ENCODE assay signal across 8 cellular contexts in the genomic region with DNA sequence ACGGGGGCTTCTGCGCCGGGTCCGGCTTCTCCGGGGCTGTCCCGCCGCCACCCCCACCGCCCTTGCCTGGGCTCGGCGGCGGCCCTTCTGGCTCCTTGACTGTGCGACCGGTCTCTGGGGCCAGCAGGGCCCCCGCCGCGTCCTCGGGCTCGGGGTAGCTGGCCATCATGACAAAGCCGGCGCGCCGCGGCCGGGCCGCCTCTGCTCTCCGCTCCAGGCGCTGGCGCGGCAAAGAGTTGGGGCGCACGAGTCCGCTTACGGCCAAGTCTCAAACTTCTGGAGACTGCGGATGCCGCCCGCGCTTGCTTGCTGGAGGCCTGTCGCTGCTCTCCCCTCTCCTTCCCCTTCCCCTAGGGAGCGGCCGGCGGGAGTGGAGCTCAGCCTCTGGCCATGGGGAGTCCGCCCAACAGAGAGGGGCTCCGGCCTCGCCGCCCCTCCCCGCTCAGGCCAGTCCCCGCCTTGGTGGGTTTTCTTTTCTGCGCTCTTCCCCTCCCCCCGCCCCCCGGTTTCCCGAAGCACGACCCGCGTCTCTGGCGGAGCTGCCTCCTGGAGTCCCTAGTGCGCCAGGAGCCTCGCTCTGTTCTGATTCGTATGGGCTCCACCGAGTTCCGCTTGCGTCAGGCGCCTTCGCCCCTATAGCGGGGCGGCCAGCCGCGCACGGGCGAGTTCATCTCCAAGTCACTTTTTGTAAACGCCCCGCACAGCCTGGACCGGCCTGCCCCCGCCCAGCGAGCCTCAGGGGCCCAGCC. TPM values are rescaled to one million over a fixed set of nuclear protein-coding genes. Genes with fewer than 3 reads are reported as not detected.
DNase-seq lines count a peak whose midpoint lies in the region; ATAC-seq, FAIRE-seq and TF ChIP-seq lines count a peak whose summit lies in the region.

Gene FOXL2 (minus strand): TSS at position 584 of the 749 bp plus-strand sequence. CDS start 415 bp downstream, at position 169.
Gene FOXL2NB (plus strand): TSS at position 664 of the 749 bp plus-strand sequence. CDS start 148 bp downstream, outside the sequence.

- no peak within 1 kb of the TSS for H3K9ac ChIP-seq in astrocyte (ENCODE audit: low read length)
- peak within 1 kb of the TSS; percentile 15 for H3K9ac ChIP-seq in keratinocyte (ENCODE audit: control insufficient read depth, extremely low read depth, insufficient read depth, low read length)

- TF ChIP-seq CTCF in astrocyte (IDR thresholded peaks at IDR 0.05; ENCODE audit: insufficient read depth, low read depth, low read length) = no peak
- no peak for TF ChIP-seq CTCF in keratinocyte (optimal IDR thresholded peaks at IDR 0.05 in 1 of 3, IDR thresholded peaks at IDR 0.05 in 1 of 3, conservative IDR thresholded peaks at IDR 0.05 in 1 of 3; ENCODE audit: extremely low read depth in 1 of 3, insufficient read depth in 2 of 3, low read length in 3 of 3)
- no peak for TF ChIP-seq CTCF in GM10266 (IDR thresholded peaks at IDR 0.05; ENCODE audit: control insufficient read depth, insufficient read depth, low read depth, missing control alignments)

- H2AFZ ChIP-seq in astrocyte (ENCODE audit: low read depth, low read length) (peak within 1 kb of the TSS; percentile 70), keratinocyte (ENCODE audit: control insufficient read depth, low read length) (peak within 1 kb of the TSS; percentile 64)

- H3K27ac Mint-ChIP-seq in IgD-negative memory B cell (peak within 1 kb of the TSS; percentile 8 to 16 (median 11)), astrocyte (ENCODE audit: unreplicated experiment) (peak within 1 kb of the TSS; percentile 76)
- no peak within 1 kb of the TSS for H3K27ac Mint-ChIP-seq in stimulated activated naive CD8-positive, alpha-beta T cell treated with anti-CD3 and anti-CD28 coated beads, Interleukin-15, amount 100 ng/mL, for 72 hours

- ATAC-seq in stimulated activated naive CD8-positive, alpha-beta T cell treated with anti-CD3 and anti-CD28 coated beads, Interleukin-15, amount 100 ng/mL, for 72 hours = peak; percentile 25
- ATAC-seq in HG03108 (IDR thresholded peaks at IDR 0.05; ENCODE audit: unreplicated experiment) (no peak), HG03460 (IDR thresholded peaks at IDR 0.05; ENCODE audit: unreplicated experiment) (no peak)

- H4K20me1 ChIP-seq in astrocyte (ENCODE audit: insufficient read depth, low read length) = peaks cover 32% of the 10 kb centered on the region
- peaks cover 3% of the 10 kb centered on the region for H4K20me1 ChIP-seq in keratinocyte (ENCODE audit: control insufficient read depth, extremely low read depth, insufficient read depth, low read length)

- H3K36me3 Mint-ChIP-seq in IgD-negative memory B cell (peaks cover 1% of the 10 kb centered on the region), astrocyte (ENCODE audit: low read depth, unreplicated experiment) (peaks cover 2% of the 10 kb centered on the region)

- FAIRE-seq in astrocyte (lab: Jason Lieb, UNC) = no peak
- FAIRE-seq in keratinocyte (lab: Jason Lieb, UNC) = no peak

- H3K4me1 Mint-ChIP-seq in IgD-negative memory B cell = peaks cover 15 to 32% (median 18%) of the 10 kb centered on the region in 3 donors
- peaks cover 19% of the 10 kb centered on the region for H3K4me1 Mint-ChIP-seq in astrocyte (ENCODE audit: low read depth, unreplicated experiment)
- peaks cover 51% of the 10 kb centered on the region for H3K4me1 Mint-ChIP-seq in stimulated activated naive CD8-positive, alpha-beta T cell treated with anti-CD3 and anti-CD28 coated beads, Interleukin-15, amount 100 ng/mL, for 72 hours

- DNase-seq in CD1c-positive myeloid dendritic cell (ENCODE audit: extremely low spot score) (peak; percentile 54), astrocyte (ENCODE audit: low read depth) (peak; percentile 38), keratinocyte (ENCODE audit: low read depth, low spot score) (no peak), GM10266 (ENCODE audit: extremely low spot score) (no peak)
- peak; percentile 26 to 34 for DNase-seq in stimulated activated naive CD8-positive, alpha-beta T cell treated with anti-CD3 and anti-CD28 coated beads, Interleukin-15, amount 100 ng/mL, for 72 hours

- H3K4me3 Mint-ChIP-seq in IgD-negative memory B cell (peak within 1 kb of the TSS; percentile 70 to 86 (median 75)), astrocyte (ENCODE audit: unreplicated experiment) (peak within 1 kb of the TSS; percentile 79)
- H3K4me3 Mint-ChIP-seq in stimulated activated naive CD8-positive, alpha-beta T cell treated with anti-CD3 and anti-CD28 coated beads, Interleukin-15, amount 100 ng/mL, for 72 hours = peak within 1 kb of the TSS; percentile 80 to 85

- H3K4me3 ChIP-seq in astrocyte (ENCODE audit: insufficient read depth, low read depth, low read length) (peak within 1 kb of the TSS; percentile 39), keratinocyte (ENCODE audit: control insufficient read depth in 2 of 3, extremely low read depth in 1 of 3, insufficient read depth in 2 of 3, low read depth in 1 of 3, low read length in 3 of 3) (peak within 1 kb of the TSS; percentile 45 to 59 (median 58))

- peak within 1 kb of the TSS; percentile 81 for H3K4me2 ChIP-seq in astrocyte (ENCODE audit: low read length)
- peak within 1 kb of the TSS; percentile 82 for H3K4me2 ChIP-seq in keratinocyte (ENCODE audit: control insufficient read depth, extremely low read depth, insufficient read depth, low read depth, low read length)

- H3K79me2 ChIP-seq in astrocyte (ENCODE audit: insufficient read depth, low read length) (no peaks in the 10 kb centered on the region), keratinocyte (ENCODE audit: control insufficient read depth, insufficient read depth, low read length) (no peaks in the 10 kb centered on the region)

- no peaks in the 10 kb centered on the region for H3K9me1 ChIP-seq in keratinocyte (ENCODE audit: control insufficient read depth, extremely low read depth, insufficient read depth, low read length)

- peaks cover 93% of the 10 kb centered on the region for H3K27me3 ChIP-seq in astrocyte (ENCODE audit: insufficient read depth, low read length)
- peaks cover 95% of the 10 kb centered on the region for H3K27me3 ChIP-seq in keratinocyte (ENCODE audit: control insufficient read depth, extremely low read depth, insufficient read depth, low read length)

- H3K9me3 Mint-ChIP-seq in IgD-negative memory B cell (peaks cover 0 to 5% (median 1%) of the 10 kb centered on the region in 3 donors), astrocyte (ENCODE audit: unreplicated experiment) (peaks cover 8% of the 10 kb centered on the region)
- H3K9me3 Mint-ChIP-seq in stimulated activated naive CD8-positive, alpha-beta T cell treated with anti-CD3 and anti-CD28 coated beads, Interleukin-15, amount 100 ng/mL, for 72 hours = no peaks in the 10 kb centered on the region

- H3K36me3 ChIP-seq in astrocyte (ENCODE audit: insufficient read depth, low read length) (no peaks in the 10 kb centered on the region), keratinocyte (ENCODE audit: control insufficient read depth in 2 of 2, extremely low read depth in 1 of 2, insufficient read depth in 2 of 2, low read length in 2 of 2) (no peaks in the 10 kb centered on the region)

- dilution Hi-C loops in keratinocyte (cut with MboI; ENCODE audit: extremely low pct_ligation_motif_present, low sequenced_read_pairs) = loop anchor here (25.0 kb wide), 1 partner anchor 366 kb away; no protein-coding TSS in a partner anchor

- H3K27ac ChIP-seq in astrocyte (ENCODE audit: low read depth, low read length) (no peak within 1 kb of the TSS), keratinocyte (ENCODE audit: control insufficient read depth, insufficient read depth, low read length) (no peak within 1 kb of the TSS)

- peaks cover 25% of the 10 kb centered on the region for H3K4me1 ChIP-seq in astrocyte (ENCODE audit: insufficient read depth, low read length)
- H3K4me1 ChIP-seq in keratinocyte (ENCODE audit: control insufficient read depth, extremely low read depth, insufficient read depth, low read length) = peaks cover 13% of the 10 kb centered on the region

- H3K9me3 ChIP-seq in astrocyte (ENCODE audit: insufficient read depth, low read depth, low read length) = no peaks in the 10 kb centered on the region
- H3K9me3 ChIP-seq in keratinocyte (ENCODE audit: control insufficient read depth, low read depth, low read length) = no peaks in the 10 kb centered on the region

- peaks cover 77% of the 10 kb centered on the region for H3K27me3 Mint-ChIP-seq in IgD-negative memory B cell
- H3K27me3 Mint-ChIP-seq in astrocyte (ENCODE audit: low read depth, unreplicated experiment) = peaks cover 70% of the 10 kb centered on the region
- peaks cover 92% of the 10 kb centered on the region for H3K27me3 Mint-ChIP-seq in stimulated activated naive CD8-positive, alpha-beta T cell treated with anti-CD3 and anti-CD28 coated beads, Interleukin-15, amount 100 ng/mL, for 72 hours

RNA-seq across cellular contexts. Expression of gene FOXL2, which starts in this region (rescaled TPM):
- polyA plus RNA-seq in IgD-negative memory B cell = not detected
- total RNA-seq in astrocyte = 3.7 and 4.5 TPM in 2 replicates
- polyA plus RNA-seq in keratinocyte = 0.25 to 0.57 TPM (median 0.26 TPM) in 3 replicates
- polyA plus RNA-seq in keratinocyte (2011; ENCODE audit: low read depth) = 0.09 TPM
- polyA plus RNA-seq in keratinocyte (2011; cell fraction: cytosol; rRNA removed) = 0.39 and 0.71 TPM in 2 replicates
- 0.67 and 1.1 TPM in 2 replicates for polyA plus RNA-seq in keratinocyte (2011; cell fraction: nucleus; rRNA removed)
- polyA plus RNA-seq in keratinocyte (2012; ENCODE audit: low replicate concordance) = 0.46 and 0.62 TPM in 2 replicates
- polyA minus RNA-seq in keratinocyte = 0.06 to 0.13 TPM in 2 of 3 replicates, not detected in the other
- polyA minus RNA-seq in keratinocyte (2011; cell fraction: cytosol; rRNA and poly(A)+ RNA removed) = 0.77 TPM
- polyA minus RNA-seq in keratinocyte (2011; cell fraction: nucleus; rRNA and poly(A)+ RNA removed) = 0.54 and 1.1 TPM in 2 replicates

RNA-seq across cellular contexts. Expression of gene FOXL2NB, which starts in this region (rescaled TPM):
- polyA plus RNA-seq in IgD-negative memory B cell = not detected
- 3.9 and 5.2 TPM in 2 replicates for total RNA-seq in astrocyte
- 0.38 to 0.95 TPM (median 0.43 TPM) in 3 replicates for polyA plus RNA-seq in keratinocyte
- polyA plus RNA-seq in keratinocyte (2011; ENCODE audit: low read depth) = 0.07 TPM
- 0.70 and 0.74 TPM in 2 replicates for polyA plus RNA-seq in keratinocyte (2011; cell fraction: cytosol; rRNA removed)
- polyA plus RNA-seq in keratinocyte (2011; cell fraction: nucleus; rRNA removed) = 1.7 and 2.9 TPM in 2 replicates
- 0.13 and 0.19 TPM in 2 replicates for polyA plus RNA-seq in keratinocyte (2012; ENCODE audit: low replicate concordance)
- 0.58 to 1.5 TPM (median 0.85 TPM) in 3 replicates for polyA minus RNA-seq in keratinocyte
- 1.2 TPM for polyA minus RNA-seq in keratinocyte (2011; cell fraction: cytosol; rRNA and poly(A)+ RNA removed)
- 1.4 and 2.7 TPM in 2 replicates for polyA minus RNA-seq in keratinocyte (2011; cell fraction: nucleus; rRNA and poly(A)+ RNA removed)

Comparison
In these comparisons a context has a peak if more than half of its experiments do, and no peak if none do; other contexts are left out.
1. DNase-seq: peak in CD1c-positive myeloid dendritic cell (single experiment), astrocyte (single experiment) and stimulated activated naive CD8-positive, alpha-beta T cell treated with anti-CD3 and anti-CD28 coated beads, Interleukin-15, amount 100 ng/mL, for 72 hours (2 of 2); none in keratinocyte (single experiment) and GM10266 (single experiment).
2. H3K27ac Mint-ChIP-seq: peak in IgD-negative memory B cell (3 of 3) and astrocyte (single experiment); none in stimulated activated naive CD8-positive, alpha-beta T cell treated with anti-CD3 and anti-CD28 coated beads, Interleukin-15, amount 100 ng/mL, for 72 hours (0 of 2).
3. Peak in every context shown above with its lines, with median percentiles within 50 percentile points of each other: H3K4me3 Mint-ChIP-seq.